In genomic region chr20:3209023-3209945, GRCh38 we compare ENCODE assay signal across 8 cellular contexts. TPM values are rescaled to one million over a fixed set of nuclear protein-coding genes. Genes with fewer than 3 reads are reported as not detected.
DNase-seq lines count a peak whose midpoint lies in the region; ATAC-seq, FAIRE-seq and TF ChIP-seq lines count a peak whose summit lies in the region.

Gene ITPA (plus strand): TSS chr20:3209498. CDS start chr20:3209552, 54 bp downstream.

- no peak for TF ChIP-seq CTCF in testis (IDR thresholded peaks at IDR 0.05)

- H3K4me2 ChIP-seq in neuronal stem cell (ENCODE audit: insufficient read depth, low read length, poor library complexity, severe bottlenecking), result peak within 1 kb of the TSS; percentile 94

- H2BK15ac ChIP-seq in neuronal stem cell (ENCODE audit: low read length), result no peak within 1 kb of the TSS

- no peaks in the 10 kb centered on the region for H3K9me3 ChIP-seq in neuronal stem cell (replicated peaks in 1 of 2; ENCODE audit: control insufficient read depth in 2 of 2, insufficient read depth in 1 of 2, low read depth in 1 of 2, low read length in 2 of 2)
- no peaks in the 10 kb centered on the region for H3K9me3 ChIP-seq in testis

- WGBS in neuronal stem cell (ENCODE audit: extremely low coverage in 2 of 2, insufficient read length in 2 of 2, insufficient replicate concordance in 1 of 2), 2 donors, result no CpG with 5 or more reads among the region's 55 CpGs
- 1% methylated on average over 45 to 55 of the region's 55 CpGs for WGBS in testis, 2 donors

- H2BK120ac ChIP-seq in neuronal stem cell (ENCODE audit: low read depth, low read length), result no peak within 1 kb of the TSS

- H3K4ac ChIP-seq in neuronal stem cell (ENCODE audit: low read length), result no peak within 1 kb of the TSS

- H3K14ac ChIP-seq in neuronal stem cell (ENCODE audit: low read length), result peak within 1 kb of the TSS; percentile 25

- ATAC-seq in HG03175 (IDR thresholded peaks at IDR 0.05; ENCODE audit: unreplicated experiment), result peak; percentile 42

- peaks cover 3% of the 10 kb centered on the region for H3K79me1 ChIP-seq in neuronal stem cell (ENCODE audit: low read depth, low read length)

- peak within 1 kb of the TSS; percentile 59 for H3K27ac ChIP-seq in neuronal stem cell (replicated peaks; ENCODE audit: low read length)
- H3K27ac ChIP-seq in testis, result peak within 1 kb of the TSS; percentile 39 to 80

- no peak within 1 kb of the TSS for H2BK12ac ChIP-seq in neuronal stem cell (ENCODE audit: low read length)

- H3K4me3 ChIP-seq in neuronal stem cell (ENCODE audit: low read length in 2 of 2) (peak within 1 kb of the TSS; percentile 79 to 92), testis (peak within 1 kb of the TSS; percentile 72 to 82)

- H3K4me1 ChIP-seq in neuronal stem cell (ENCODE audit: control insufficient read depth in 2 of 2, insufficient read depth in 1 of 2, low read depth in 1 of 2, low read length in 2 of 2) (peaks cover 10 to 15% of the 10 kb centered on the region in 2 donors), testis (peaks cover 7% of the 10 kb centered on the region)

- TF ChIP-seq POLR2A in testis (IDR thresholded peaks at IDR 0.05), result no peak

- no peak for FAIRE-seq in frontal cortex (lab: Jason Lieb, UNC)

- peak within 1 kb of the TSS; percentile 90 for H2AFZ ChIP-seq in neuronal stem cell (ENCODE audit: low read length)

- H4K8ac ChIP-seq in neuronal stem cell (ENCODE audit: low read depth, low read length), result no peak within 1 kb of the TSS

- H3K36me3 ChIP-seq in neuronal stem cell (replicated peaks in 1 of 2; ENCODE audit: control insufficient read depth in 2 of 2, insufficient read depth in 2 of 2, low read length in 2 of 2) (peaks cover 9 to 24% of the 10 kb centered on the region in 2 donors), testis (ENCODE audit: low read depth, missing control alignments) (no peaks in the 10 kb centered on the region)

- no peak within 1 kb of the TSS for H3K23ac ChIP-seq in neuronal stem cell (ENCODE audit: low read depth, low read length, poor library complexity)

- no peak within 1 kb of the TSS for H4K91ac ChIP-seq in neuronal stem cell (ENCODE audit: low read depth, low read length, poor library complexity)

- peak within 1 kb of the TSS; percentile 67 for H2AK5ac ChIP-seq in neuronal stem cell (ENCODE audit: low read depth, low read length)

- H3K18ac ChIP-seq in neuronal stem cell (ENCODE audit: low read length), result peak within 1 kb of the TSS; percentile 61

- H3K27me3 ChIP-seq in neuronal stem cell (ENCODE audit: control insufficient read depth in 3 of 3, insufficient read depth in 3 of 3, low read depth in 1 of 3, low read length in 3 of 3) (no peaks in the 10 kb centered on the region), testis (no peaks in the 10 kb centered on the region)

- DNase-seq in EL (peak; percentile 53), RPMI7951 (ENCODE audit: low read depth) (peak; percentile 61), frontal cortex (ENCODE audit: low spot score in 2 of 2) (peak; percentile 55 to 63), neuronal stem cell (ENCODE audit: low spot score) (peak; percentile 46), testis (peak; percentile 63), dedifferentiated amniotic fluid mesenchymal stem cell (ENCODE audit: extremely low spot score) (no peak)
- DNase-seq in activated gamma-delta T cell treated with anti-CD3 and anti-CD28 coated beads, Interleukin-2, amount 50 U/mL, for 16 hours (ENCODE audit: low read depth), result peak; percentile 35

- H3K9ac ChIP-seq in neuronal stem cell (ENCODE audit: low read depth, low read length, poor library complexity), result peak within 1 kb of the TSS; percentile 87

- intact Hi-C loops in testis (cut with DNase I; ENCODE audit: low total_unique reads), result no loop called here

- H2BK5ac ChIP-seq in neuronal stem cell (ENCODE audit: low read length), result no peak within 1 kb of the TSS

RNA-seq across cellular contexts. Expression of gene ITPA, which starts in this region (rescaled TPM):
- 112 and 137 TPM in 2 replicates for total RNA-seq in RPMI7951 (2014; rRNA removed; shearing (Covaris generic))
- 47.3 TPM for total RNA-seq in frontal cortex
- 31.8 TPM for polyA plus RNA-seq in neuronal stem cell (2013, experiment 1 of 2)
- polyA plus RNA-seq in neuronal stem cell (2013, experiment 2 of 2), result 32.2 TPM
- total RNA-seq in testis, result 10 to 100 TPM; 42.2 to 49.8 TPM
- 36.4 TPM for polyA plus RNA-seq in testis (ENCODE audit: insufficient read depth, low read depth, low replicate concordance)
